In the genomic region with DNA sequence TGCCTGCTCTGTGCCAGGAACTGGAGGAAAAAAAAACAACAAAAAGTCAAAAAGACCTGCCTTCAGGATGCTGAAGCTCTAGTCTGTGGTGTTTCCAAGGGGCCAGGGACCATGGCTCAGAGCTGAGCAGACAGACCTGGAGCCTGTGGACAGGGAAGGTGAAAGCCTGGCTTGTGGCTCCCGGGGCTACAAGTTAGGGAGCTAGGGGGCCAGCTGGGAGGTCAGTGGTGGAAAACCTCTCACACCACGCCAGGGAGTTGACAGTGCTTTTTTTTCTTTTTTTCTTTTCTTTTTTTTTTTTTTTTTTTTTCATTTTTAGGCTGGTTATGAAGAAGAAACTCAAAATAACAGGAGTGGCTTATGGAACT, we compare ENCODE assay signal across 13 cellular contexts. TPM values are rescaled to one million over a fixed set of nuclear protein-coding genes. Genes with fewer than 3 reads are reported as not detected.
DNase-seq lines count a peak whose midpoint lies in the region; ATAC-seq, FAIRE-seq and TF ChIP-seq lines count a peak whose summit lies in the region.
"Had no signal": no experiment of that assay in that cellular context is flagged by ENCODE, and none has a peak within 500 bp of the region (broad histone marks: within the 10 kb centered on the region; RNA-seq: fewer than 3 reads in every experiment).

No MANE protein-coding gene starts in this region.

- 84 to 94% methylated on average over 2 of the region's 2 CpGs for WGBS in heart right ventricle, 2 donors
- WGBS in H1 (ENCODE audit: extremely low coverage in 1 of 2, insufficient coverage in 1 of 2, insufficient read length in 1 of 2, insufficient replicate concordance in 2 of 2, low coverage in 1 of 2, low lambda C conversion rate in 2 of 2, missing lambda C conversion rate in 1 of 2), 2 experiments: 73% methylated on average over 2 of the region's 2 CpGs; no CpG with 5 or more reads in 1 of the 2 experiments

- no peak overlapping the region for H4K5ac ChIP-seq in H1 (ENCODE audit: insufficient read length, low read depth, low read length)

- no peaks in the 10 kb centered on the region for H3K9me3 ChIP-seq in heart right ventricle
- H3K9me3 ChIP-seq in H1 (ENCODE audit: insufficient read depth in 2 of 2, low read depth in 1 of 2, low read length in 1 of 2): no peaks in the 10 kb centered on the region
- no peaks in the 10 kb centered on the region for H3K9me3 ChIP-seq in osteoblast (ENCODE audit: low read depth, low read length)
- H3K9me3 ChIP-seq in upper lobe of right lung: no peaks in the 10 kb centered on the region
- H3K9me3 ChIP-seq: BE2C had no signal

- H4K8ac ChIP-seq in H1 (ENCODE audit: extremely low read depth, insufficient read depth, low read length): no peak overlapping the region

- FAIRE-seq in H1 (lab: Jason Lieb, UNC): no peak
- FAIRE-seq: small intestine had no signal

- H3K79me2 ChIP-seq in H1 (ENCODE audit: control insufficient read depth in 1 of 2, insufficient read depth in 2 of 2, low read length in 2 of 2): no peaks in the 10 kb centered on the region; a peak in 1 of 4 replicates
- H3K79me2 ChIP-seq in osteoblast (ENCODE audit: insufficient read depth, low read length): peaks cover 18% of the 10 kb centered on the region

- H3K56ac ChIP-seq in H1 (replicated peaks; ENCODE audit: insufficient read length, low read depth, low read length): no peak overlapping the region

- H3K14ac ChIP-seq in H1 (ENCODE audit: insufficient read length): no peak overlapping the region

- no peak overlapping the region for H2BK20ac ChIP-seq in H1 (ENCODE audit: low read length)

- ATAC-seq in heart right ventricle (no peak), left cardiac atrium (no peak), upper lobe of right lung (no peak), GM19035 (IDR thresholded peaks at IDR 0.05; ENCODE audit: unreplicated experiment) (no peak), HG02884 (IDR thresholded peaks at IDR 0.05; ENCODE audit: unreplicated experiment) (no peak), HG03571 (IDR thresholded peaks at IDR 0.05; ENCODE audit: unreplicated experiment) (no peak)

- 0 out of 2 replicates have a peak, but pooled peaks cover 4% of the 10 kb centered on the region for H3K79me1 ChIP-seq in H1 (ENCODE audit: low read depth, low read length)

- H3K9ac ChIP-seq in H1 (replicated peaks in 1 of 4; ENCODE audit: extremely low read depth in 1 of 4, low read depth in 3 of 4, low read length in 3 of 4): no peak overlapping the region

- H2AFZ ChIP-seq in H1 (ENCODE audit: low read length) (no peak overlapping the region), osteoblast (ENCODE audit: low read length) (peak overlapping the region; percentile 77)

- H2BK5ac ChIP-seq in H1 (ENCODE audit: low read depth, low read length): 0 out of 2 replicates have a peak overlapping the region, but pooled peaks have one; percentile 85

- TF ChIP-seq CTCF in heart right ventricle (IDR thresholded peaks at IDR 0.05) (no peak), H1 (IDR thresholded peaks at IDR 0.05; ENCODE audit: control extremely low read depth in 1 of 3, insufficient read depth in 1 of 3, low read depth in 1 of 3, low read length in 3 of 3) (no peak), osteoblast (IDR thresholded peaks at IDR 0.05; ENCODE audit: extremely low read depth, low read depth, low read length) (no peak), upper lobe of right lung (IDR thresholded peaks at IDR 0.05) (no peak)

- H3K27ac ChIP-seq in heart right ventricle (peak overlapping the region in 9 of 10 donors; percentile 89 to 99 (median 94)), H1 (ENCODE audit: low read depth, low read length) (no peak overlapping the region), osteoblast (ENCODE audit: low read depth, low read length) (peak overlapping the region; percentile 68), upper lobe of right lung (peak overlapping the region; percentile 96)

- H3K4me3 ChIP-seq in heart right ventricle (no peak overlapping the region), H1 (ENCODE audit: extremely low read depth in 1 of 4, insufficient read depth in 2 of 4, low read depth in 3 of 4, low read length in 4 of 4) (no peak overlapping the region), osteoblast (ENCODE audit: insufficient read depth, low read length) (no peak overlapping the region), upper lobe of right lung (no peak overlapping the region)

- H3K23me2 ChIP-seq in H1 (ENCODE audit: low read depth, low read length): peaks cover 7% of the 10 kb centered on the region; the same call in 1 of the 2 replicates

- peaks cover 0 to 18% (median 3%) of the 10 kb centered on the region in 9 donors for H3K36me3 ChIP-seq in heart right ventricle
- no peaks in the 10 kb centered on the region; a peak in 2 of 8 replicates for H3K36me3 ChIP-seq in H1 (ENCODE audit: control insufficient read depth in 2 of 4, insufficient read depth in 4 of 4, low read length in 3 of 4)
- H3K36me3 ChIP-seq in osteoblast (ENCODE audit: insufficient read depth, low read length): peaks cover 4% of the 10 kb centered on the region
- H3K36me3 ChIP-seq in upper lobe of right lung: peaks cover 12% of the 10 kb centered on the region
- H3K36me3 ChIP-seq: BE2C had no signal

- H3K18ac ChIP-seq in H1 (ENCODE audit: extremely low read depth, low read length): no peak overlapping the region; the same call in 1 of the 2 replicates

- TF ChIP-seq EP300 in H1 (IDR thresholded peaks at IDR 0.05; ENCODE audit: borderline replicate concordance in 1 of 2, low read depth in 2 of 2, low read length in 2 of 2): no peak

- H3K4ac ChIP-seq in H1 (replicated peaks; ENCODE audit: insufficient read length, low read depth, low read length): no peak overlapping the region

- H2BK15ac ChIP-seq in H1 (ENCODE audit: low read length): no peak overlapping the region

- no peak overlapping the region for H3K23ac ChIP-seq in H1 (ENCODE audit: insufficient read length)

- H2BK12ac ChIP-seq in H1 (ENCODE audit: low read depth, low read length): peak overlapping the region; percentile 90; the same call in 1 of the 2 replicates

- H3K4me1 ChIP-seq in heart right ventricle (peaks cover 14 to 47% (median 36%) of the 10 kb centered on the region in 9 donors), H1 (replicated peaks in 1 of 4; ENCODE audit: control insufficient read depth in 3 of 4, insufficient read depth in 4 of 4, low read length in 3 of 4) (peaks cover 3 to 28% (median 17%) of the 10 kb centered on the region in 4 experiments), osteoblast (ENCODE audit: insufficient read depth, low read length) (peaks cover 23% of the 10 kb centered on the region), upper lobe of right lung (peaks cover 34% of the 10 kb centered on the region)
- H3K4me1 ChIP-seq: BE2C had no signal

- CTCF ChIA-PET in H1 (lab: Charles Lee; ENCODE audit: partially characterized antibody): interaction anchor here (0.7 to 1.6 kb wide), 3 partner anchors 22 to 58 kb away, joined by 3 to 5 read pairs (median 4); no protein-coding TSS in a partner anchor

- no peaks in the 10 kb centered on the region for H3K27me3 ChIP-seq in heart right ventricle
- no peaks in the 10 kb centered on the region for H3K27me3 ChIP-seq in H1 (replicated peaks in 1 of 4; ENCODE audit: control insufficient read depth in 3 of 4, extremely low read depth in 1 of 4, insufficient read depth in 3 of 4, low read length in 3 of 4)
- no peaks in the 10 kb centered on the region for H3K27me3 ChIP-seq in osteoblast (ENCODE audit: insufficient read depth, low read length)
- H3K27me3 ChIP-seq in upper lobe of right lung: no peaks in the 10 kb centered on the region
- H3K27me3 ChIP-seq: BE2C had no signal

- H4K20me1 ChIP-seq in H1 (replicated peaks in 1 of 2; ENCODE audit: control insufficient read depth in 1 of 2, insufficient read depth in 2 of 2, low read length in 2 of 2) (peaks cover under 1 to 10% of the 10 kb centered on the region in 2 experiments), osteoblast (ENCODE audit: insufficient read depth, low read length) (no peaks in the 10 kb centered on the region)

- POLR2A ChIA-PET in H1 (lab: Charles Lee; ENCODE audit: partially characterized antibody): interaction anchor here (0.9 to 7.2 kb wide), 8 partner anchors 9 to 54 kb away, joined by 3 to 54 read pairs (median 7); partner anchors contain the start of gene STX16

- intact Hi-C loops in heart right ventricle (cut with DNase I) (loop anchor here in 6 of 10 donors (2.0 to 5.0 kb wide), 5 partner anchors 37 to 454 kb away; partner anchors contain the start of gene STX16 (in 4 of the 6)), left cardiac atrium (cut with DNase I) (no loop called here), upper lobe of right lung (cut with DNase I) (no loop called here)

- no peak overlapping the region for H4K91ac ChIP-seq in H1 (replicated peaks; ENCODE audit: insufficient read length, low read length)

- TF ChIP-seq POLR2A in H1 (IDR thresholded peaks at IDR 0.05; ENCODE audit: control extremely low read depth in 1 of 2, low read depth in 2 of 2, low read length in 2 of 2): no peak

- H2AK5ac ChIP-seq in H1 (ENCODE audit: low read depth, low read length): peak overlapping the region; percentile 59; the same call in 1 of the 2 replicates

- H3K4me2 ChIP-seq in H1 (ENCODE audit: insufficient read depth in 1 of 2, low read depth in 2 of 2, low read length in 2 of 2) (no peak overlapping the region), osteoblast (ENCODE audit: insufficient read depth, low read length) (no peak overlapping the region)

- TF ChIP-seq RAD21 in H1 (IDR thresholded peaks at IDR 0.05 in 1 of 2, conservative IDR thresholded peaks at IDR 0.05 in 1 of 2; ENCODE audit: low read depth in 2 of 2, low read length in 2 of 2): no peak

- H2BK120ac ChIP-seq in H1 (replicated peaks; ENCODE audit: low read depth, low read length): no peak overlapping the region

- DNase-seq in heart right ventricle (no peak), left cardiac atrium (no peak), H1 (ENCODE audit: low read depth in 1 of 2, low spot score in 2 of 2) (peak in 1 of 2 experiments; percentile 42), osteoblast (ENCODE audit: insufficient read length, low spot score, missing footprints) (no peak), upper lobe of right lung (no peak)
- DNase-seq: BE2C, hippocampal formation, NCI-H345, small intestine, T1000 had no signal

RNA-seq across cellular contexts. Expression of gene NPEPL1, which starts 1.2 kb away (rescaled TPM):
- total RNA-seq in heart right ventricle (10 to 100 TPM; 23.1 to 35.9 (median 29.9) TPM), left cardiac atrium (10 to 100 TPM; 19.7 to 20.0 TPM), osteoblast (26.8 and 29.7 TPM in 2 replicates), upper lobe of right lung (41.6 TPM)
- polyA plus RNA-seq in heart right ventricle (10 to 100 TPM; 16.7 to 46.7 TPM), H1 (2011; rRNA removed) (12.4 and 26.3 TPM in 2 replicates)
- total RNA-seq in H1 (2021; fragmentation: NEBNext Ultra II Directional; extraction: Animal tissue kit (Norgen Biotek cat#: 25700)): 26.7 and 26.8 TPM in 2 replicates
- 20.2 TPM for polyA plus RNA-seq in H1 (2011; cell fraction: cytosol; rRNA removed)
- 166 TPM for polyA plus RNA-seq in H1 (2011; cell fraction: nucleus; rRNA removed)
- polyA plus RNA-seq in H1 (2012, experiment 1 of 2): 30.4 to 43.7 TPM (median 40.6 TPM) in 4 replicates
- polyA plus RNA-seq in H1 (2012, experiment 2 of 2): 20.7 TPM
- 16.9 TPM for polyA plus RNA-seq in H1 (2013, experiment 1 of 2)
- 14.3 TPM for polyA plus RNA-seq in H1 (2013, experiment 2 of 2)
- polyA minus RNA-seq in H1 (2011; rRNA and poly(A)+ RNA removed): 7.0 and 9.4 TPM in 2 replicates
- 9.7 TPM for polyA minus RNA-seq in H1 (2011; cell fraction: cytosol; rRNA and poly(A)+ RNA removed)
- 37.9 TPM for polyA minus RNA-seq in H1 (2011; cell fraction: nucleus; rRNA and poly(A)+ RNA removed)

RNA-seq across cellular contexts. Expression of gene STX16, which starts 40.3 kb away (rescaled TPM):
- total RNA-seq in heart right ventricle (10 to 100 TPM; 25.3 to 33.9 (median 27.0) TPM), left cardiac atrium (10 to 100 TPM; 22.8 to 32.0 TPM), osteoblast (24.2 and 28.6 TPM in 2 replicates), upper lobe of right lung (57.0 TPM)
- polyA plus RNA-seq in heart right ventricle (10 to 100 TPM; 17.1 to 57.6 TPM), H1 (2011; rRNA removed) (45.2 and 45.3 TPM in 2 replicates)
- total RNA-seq in H1 (2021; fragmentation: NEBNext Ultra II Directional; extraction: Animal tissue kit (Norgen Biotek cat#: 25700)): 61.6 and 64.4 TPM in 2 replicates
- 87.2 TPM for polyA plus RNA-seq in H1 (2011; cell fraction: cytosol; rRNA removed)
- polyA plus RNA-seq in H1 (2011; cell fraction: nucleus; rRNA removed): 65.1 TPM
- polyA plus RNA-seq in H1 (2012, experiment 1 of 2): 67.7 to 88.0 TPM (median 78.0 TPM) in 4 replicates
- polyA plus RNA-seq in H1 (2012, experiment 2 of 2): 9.0 TPM
- polyA plus RNA-seq in H1 (2013, experiment 1 of 2): 60.8 TPM
- 50.5 TPM for polyA plus RNA-seq in H1 (2013, experiment 2 of 2)
- polyA minus RNA-seq in H1 (2011; rRNA and poly(A)+ RNA removed): 45.0 and 48.5 TPM in 2 replicates
- polyA minus RNA-seq in H1 (2011; cell fraction: cytosol; rRNA and poly(A)+ RNA removed): 32.7 TPM
- 46.7 TPM for polyA minus RNA-seq in H1 (2011; cell fraction: nucleus; rRNA and poly(A)+ RNA removed)

Comparison
In these comparisons a context has a peak if more than half of its experiments do, and no peak if none do; other contexts are left out.
1. intact Hi-C loops: an anchor here in heart right ventricle (2.0 to 5.0 kb wide); none called in left cardiac atrium and upper lobe of right lung.